ENCODE assay signal across 15 cellular contexts in the genomic region with DNA sequence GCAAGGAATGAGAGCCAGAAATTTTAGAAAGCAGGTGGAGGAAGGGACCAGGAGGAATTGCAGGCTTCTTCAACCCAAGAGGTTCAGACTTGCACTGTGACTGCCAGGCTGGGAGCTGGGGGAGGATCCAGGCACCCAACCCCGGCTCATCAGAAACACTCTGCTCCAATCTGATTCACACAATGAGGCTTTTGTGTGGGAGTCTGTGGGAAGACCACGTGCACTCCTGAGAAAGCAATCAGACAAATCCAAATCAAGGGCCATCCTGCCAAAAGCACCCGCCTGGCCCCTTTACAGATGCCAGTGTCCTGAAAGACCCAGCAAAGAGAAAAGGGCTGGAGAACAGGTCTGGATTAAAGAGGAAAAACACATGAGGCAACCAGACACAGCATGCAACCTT. TPM values are rescaled to one million over a fixed set of nuclear protein-coding genes. Genes with fewer than 3 reads are reported as not detected.
DNase-seq lines count a peak whose midpoint lies in the region; ATAC-seq and TF ChIP-seq lines count a peak whose summit lies in the region.
"Had no signal": no experiment of that assay in that cellular context is flagged by ENCODE, and none has a peak within 500 bp of the region (broad histone marks: within the 10 kb centered on the region; RNA-seq: fewer than 3 reads in every experiment).

No MANE protein-coding gene starts in this region.

- H3K27me3 Mint-ChIP-seq in glutamatergic neuron (ENCODE audit: unreplicated experiment): peaks cover 4% of the 10 kb centered on the region
- H3K27me3 Mint-ChIP-seq: activated CD4-positive, alpha-beta memory T cell treated with anti-CD3 and anti-CD28 coated beads for 36 hours; T-cell had no signal

- no peak overlapping the region for H3K27ac Mint-ChIP-seq in glutamatergic neuron (ENCODE audit: unreplicated experiment)
- H3K27ac Mint-ChIP-seq: activated CD4-positive, alpha-beta memory T cell treated with anti-CD3 and anti-CD28 coated beads for 36 hours; activated naive CD4-positive, alpha-beta T cell treated with anti-CD3 and anti-CD28 coated beads for 36 hours; T-cell had no signal

- H3K27ac ChIP-seq in SK-N-SH (ENCODE audit: low read depth in 2 of 2, low read length in 1 of 2): peak overlapping the region in 1 of 2 experiments; percentile 88; a peak in 2 of 4 replicates
- peak overlapping the region in 3 of 4 donors; percentile 34 to 57 (median 39) for H3K27ac ChIP-seq in esophagus muscularis mucosa (replicated peaks in 1 of 4)
- peak overlapping the region in 3 of 4 donors; percentile 3 to 78 (median 77) for H3K27ac ChIP-seq in tibial nerve
- H3K27ac ChIP-seq: HL-60 had no signal

- H3K9me3 ChIP-seq in SK-N-SH (no peaks in the 10 kb centered on the region), esophagus muscularis mucosa (no peaks in the 10 kb centered on the region), tibial nerve (no peaks in the 10 kb centered on the region)

- no peaks in the 10 kb centered on the region for H3K79me2 ChIP-seq in SK-N-SH (ENCODE audit: insufficient read depth)

- intact Hi-C loops in esophagus muscularis mucosa (cut with DNase I): no loop called here

- peaks cover 2% of the 10 kb centered on the region for H3K4me1 Mint-ChIP-seq in glutamatergic neuron (ENCODE audit: low read depth, unreplicated experiment)

- WGBS in SK-N-SH (ENCODE audit: low lambda C conversion rate): 58% methylated on average over 3 of the region's 3 CpGs
- 63% methylated on average over 3 of the region's 3 CpGs for WGBS in esophagus muscularis mucosa
- 22 to 44% methylated on average over 3 of the region's 3 CpGs for WGBS in tibial nerve, 2 donors

- H3K36me3 Mint-ChIP-seq in glutamatergic neuron (ENCODE audit: unreplicated experiment): no peaks in the 10 kb centered on the region
- H3K36me3 Mint-ChIP-seq: activated CD4-positive, alpha-beta memory T cell treated with anti-CD3 and anti-CD28 coated beads for 36 hours; T-cell had no signal

- H3K9me3 Mint-ChIP-seq in glutamatergic neuron (ENCODE audit: unreplicated experiment): peaks cover 3% of the 10 kb centered on the region
- H3K9me3 Mint-ChIP-seq: activated CD4-positive, alpha-beta memory T cell treated with anti-CD3 and anti-CD28 coated beads for 36 hours; activated naive CD4-positive, alpha-beta T cell treated with anti-CD3 and anti-CD28 coated beads for 36 hours; T-cell had no signal

- TF ChIP-seq EP300 in SK-N-SH (IDR thresholded peaks at IDR 0.05; ENCODE audit: borderline replicate concordance in 1 of 2, low read depth in 1 of 2, low read length in 1 of 2) (no peak), esophagus muscularis mucosa (IDR thresholded peaks at IDR 0.05) (no peak), tibial nerve (IDR thresholded peaks at IDR 0.05) (peak in 1 of 2 donors; percentile 33)

- H3K27me3 ChIP-seq in SK-N-SH (ENCODE audit: insufficient read depth): no peaks in the 10 kb centered on the region
- H3K27me3 ChIP-seq in esophagus muscularis mucosa: no peaks in the 10 kb centered on the region
- H3K27me3 ChIP-seq in tibial nerve: no peaks in the 10 kb centered on the region

- no peak for TF ChIP-seq CTCF in SK-N-SH (IDR thresholded peaks at IDR 0.05)
- TF ChIP-seq CTCF in esophagus muscularis mucosa (IDR thresholded peaks at IDR 0.05): no peak
- TF ChIP-seq CTCF in tibial nerve (IDR thresholded peaks at IDR 0.05): no peak
- TF ChIP-seq CTCF in glutamatergic neuron (IDR thresholded peaks at IDR 0.05; ENCODE audit: partially characterized antibody, unreplicated experiment): no peak

- H3K4me1 ChIP-seq in SK-N-SH (ENCODE audit: control insufficient read depth in 1 of 2, insufficient read depth in 2 of 2, low read depth in 1 of 2, low read length in 1 of 2): peaks cover 0 to 43% of the 10 kb centered on the region in 2 experiments; a peak in 2 of 4 replicates
- peaks cover 22 to 36% (median 29%) of the 10 kb centered on the region in 4 donors for H3K4me1 ChIP-seq in esophagus muscularis mucosa
- peaks cover 0 to 45% (median 17%) of the 10 kb centered on the region in 4 donors for H3K4me1 ChIP-seq in tibial nerve

- no peaks in the 10 kb centered on the region for H3K9me2 ChIP-seq in SK-N-SH

- H4K20me1 ChIP-seq in SK-N-SH (ENCODE audit: insufficient read depth): no peaks in the 10 kb centered on the region

- POLR2A ChIA-PET in SK-N-SH (lab: Yijun Ruan, JAX): no interaction called here

- CTCF ChIA-PET in SK-N-SH (lab: Yijun Ruan, JAX): no interaction called here

- no peak for DNase-seq in SK-N-SH
- no peak for DNase-seq in esophagus muscularis mucosa (ENCODE audit: extremely low spot score)
- peak; percentile 87 for DNase-seq in midbrain (lab: John Stamatoyannopoulos, UW)
- no peak for DNase-seq in tibial nerve (ENCODE audit: low spot score in 2 of 2)
- no peak for DNase-seq in glutamatergic neuron
- DNase-seq in activated CD8-positive, alpha-beta memory T cell treated with anti-CD3 and anti-CD28 coated beads, Interleukin-2, amount 50 U/mL, for 48 hours: no peak
- DNase-seq in NK-92 (lab: John Stamatoyannopoulos, UW; ENCODE audit: unreplicated experiment): no peak
- DNase-seq: activated CD4-positive, alpha-beta memory T cell treated with anti-CD3 and anti-CD28 coated beads for 36 hours; activated naive CD4-positive, alpha-beta T cell treated with anti-CD3 and anti-CD28 coated beads for 36 hours; DMS79 treated with DMSO at 0.1 percent for 48 hours; NCI-H1092; stimulated activated naive CD4-positive, alpha-beta T cell; T-cell had no signal

- no peak overlapping the region for H2AFZ ChIP-seq in SK-N-SH (ENCODE audit: low read depth)

- H3F3A ChIP-seq in SK-N-SH (replicated peaks; ENCODE audit: insufficient read depth): no peaks in the 10 kb centered on the region

- H3K4me3 Mint-ChIP-seq in glutamatergic neuron (ENCODE audit: unreplicated experiment): no peak overlapping the region
- H3K4me3 Mint-ChIP-seq: activated CD4-positive, alpha-beta memory T cell treated with anti-CD3 and anti-CD28 coated beads for 36 hours; activated naive CD4-positive, alpha-beta T cell treated with anti-CD3 and anti-CD28 coated beads for 36 hours; T-cell had no signal

- peak; percentile 40 for ATAC-seq in SK-N-SH treated with all-trans-retinoic acid at 6 μM for 48 hours
- ATAC-seq: T-cell had no signal

- no peak overlapping the region for H3K9ac ChIP-seq in SK-N-SH

- no peak for TF ChIP-seq RAD21 in SK-N-SH (IDR thresholded peaks at IDR 0.05; ENCODE audit: low read length)

- no peak for TF ChIP-seq POLR2A in esophagus muscularis mucosa (IDR thresholded peaks at IDR 0.05; ENCODE audit: low read depth)
- no peak for TF ChIP-seq POLR2A in tibial nerve (IDR thresholded peaks at IDR 0.05)

- H3K4me2 ChIP-seq in SK-N-SH: no peak overlapping the region

- H3K36me3 ChIP-seq in SK-N-SH (replicated peaks in 1 of 2; ENCODE audit: control insufficient read depth in 1 of 2, insufficient read depth in 2 of 2, low read length in 1 of 2) (no peaks in the 10 kb centered on the region), esophagus muscularis mucosa (no peaks in the 10 kb centered on the region), tibial nerve (no peaks in the 10 kb centered on the region)

- H3K4me3 ChIP-seq in SK-N-SH (ENCODE audit: low read depth in 2 of 2, low read length in 1 of 2) (no peak overlapping the region), esophagus muscularis mucosa (no peak overlapping the region), tibial nerve (no peak overlapping the region)

TF ChIP-seq in SK-N-SH treated with all-trans-retinoic acid at 6 μM for 48 hours, 23 proteins besides CTCF, POLR2A, EP300 and RAD21:
- TF ChIP-seq TOX (CRISPR knock-in tag; IDR thresholded peaks at IDR 0.05; ENCODE audit: borderline replicate concordance): no peak
- TF ChIP-seq, protein P1, sequence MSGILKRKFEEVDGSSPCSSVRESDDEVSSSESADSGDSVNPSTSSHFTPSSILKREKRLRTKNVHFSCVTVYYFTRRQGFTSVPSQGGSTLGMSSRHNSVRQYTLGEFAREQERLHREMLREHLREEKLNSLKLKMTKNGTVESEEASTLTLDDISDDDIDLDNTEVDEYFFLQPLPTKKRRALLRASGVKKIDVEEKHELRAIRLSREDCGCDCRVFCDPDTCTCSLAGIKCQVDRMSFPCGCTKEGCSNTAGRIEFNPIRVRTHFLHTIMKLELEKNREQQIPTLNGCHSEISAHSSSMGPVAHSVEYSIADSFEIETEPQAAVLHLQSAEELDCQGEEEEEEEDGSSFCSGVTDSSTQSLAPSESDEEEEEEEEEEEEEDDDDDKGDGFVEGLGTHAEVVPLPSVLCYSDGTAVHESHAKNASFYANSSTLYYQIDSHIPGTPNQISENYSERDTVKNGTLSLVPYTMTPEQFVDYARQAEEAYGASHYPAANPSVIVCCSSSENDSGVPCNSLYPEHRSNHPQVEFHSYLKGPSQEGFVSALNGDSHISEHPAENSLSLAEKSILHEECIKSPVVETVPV (CRISPR knock-in tag; IDR thresholded peaks at IDR 0.05): no peak
- TF ChIP-seq GLIS3 (CRISPR knock-in tag; IDR thresholded peaks at IDR 0.05): no peak
- TF ChIP-seq ISL1 (CRISPR knock-in tag; IDR thresholded peaks at IDR 0.05): no peak

TF ChIP-seq in SK-N-SH, 30 proteins besides CTCF, POLR2A, EP300 and RAD21 (continues in another document):
- TF ChIP-seq SMC3 (IDR thresholded peaks at IDR 0.05; ENCODE audit: low read depth, low read length): no peak
- TF ChIP-seq, protein P2, sequence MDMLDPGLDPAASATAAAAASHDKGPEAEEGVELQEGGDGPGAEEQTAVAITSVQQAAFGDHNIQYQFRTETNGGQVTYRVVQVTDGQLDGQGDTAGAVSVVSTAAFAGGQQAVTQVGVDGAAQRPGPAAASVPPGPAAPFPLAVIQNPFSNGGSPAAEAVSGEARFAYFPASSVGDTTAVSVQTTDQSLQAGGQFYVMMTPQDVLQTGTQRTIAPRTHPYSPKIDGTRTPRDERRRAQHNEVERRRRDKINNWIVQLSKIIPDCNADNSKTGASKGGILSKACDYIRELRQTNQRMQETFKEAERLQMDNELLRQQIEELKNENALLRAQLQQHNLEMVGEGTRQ (IDR thresholded peaks at IDR 0.05; ENCODE audit: borderline replicate concordance, low read depth, low read length): no peak
- no peak for TF ChIP-seq YY1 (IDR thresholded peaks at IDR 0.05; ENCODE audit: low read depth)
- TF ChIP-seq RXRA (IDR thresholded peaks at IDR 0.05; ENCODE audit: borderline replicate concordance, low read depth): no peak
- TF ChIP-seq FOXJ3 (CRISPR knock-in tag; IDR thresholded peaks at IDR 0.05): no peak
- TF ChIP-seq, protein P3, sequence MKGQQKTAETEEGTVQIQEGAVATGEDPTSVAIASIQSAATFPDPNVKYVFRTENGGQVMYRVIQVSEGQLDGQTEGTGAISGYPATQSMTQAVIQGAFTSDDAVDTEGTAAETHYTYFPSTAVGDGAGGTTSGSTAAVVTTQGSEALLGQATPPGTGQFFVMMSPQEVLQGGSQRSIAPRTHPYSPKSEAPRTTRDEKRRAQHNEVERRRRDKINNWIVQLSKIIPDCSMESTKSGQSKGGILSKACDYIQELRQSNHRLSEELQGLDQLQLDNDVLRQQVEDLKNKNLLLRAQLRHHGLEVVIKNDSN (IDR thresholded peaks at IDR 0.05; ENCODE audit: borderline replicate concordance, low read depth): no peak

RNA-seq across cellular contexts. Expression of a gene that starts 16.0 kb away (rescaled TPM):
- 12.8 and 33.0 TPM in 2 replicates for polyA plus RNA-seq in SK-N-SH (2012; rRNA removed)
- 17.4 and 25.1 TPM in 2 replicates for polyA plus RNA-seq in SK-N-SH (2012; cell fraction: cytosol; rRNA removed)
- polyA plus RNA-seq in SK-N-SH (2012; cell fraction: nucleus; rRNA removed): 36.4 and 45.3 TPM in 2 replicates
- total RNA-seq in esophagus muscularis mucosa (10 to 100 TPM in 2 of 4 donors, 1 to 10 TPM in 2; 8.3 to 24.1 (median 13.0) TPM), tibial nerve (10 to 100 TPM; 15.3 to 55.3 (median 29.7) TPM), glutamatergic neuron (ENCODE audit: unreplicated experiment) (25.1 TPM)
